Comparison of ENCODE assay signal across 1 cellular context in genomic region chr7:140678816-140679130, GRCh38.
TF ChIP-seq lines count a peak whose summit lies in the region.

No MANE protein-coding gene starts in this region.

TF ChIP-seq in K562, 482 proteins besides CTCF, POLR2A, EP300 and RAD21:
- no peak for TF ChIP-seq ZNF764 (CRISPR knock-in tag; IDR thresholded peaks at IDR 0.05; ENCODE audit: low read depth)
- TF ChIP-seq RBFOX2 (IDR thresholded peaks at IDR 0.05; ENCODE audit: low read depth, low read length) = 0 out of 2 replicates have a peak, but pooled peaks have one; percentile 20
